In the genomic region with DNA sequence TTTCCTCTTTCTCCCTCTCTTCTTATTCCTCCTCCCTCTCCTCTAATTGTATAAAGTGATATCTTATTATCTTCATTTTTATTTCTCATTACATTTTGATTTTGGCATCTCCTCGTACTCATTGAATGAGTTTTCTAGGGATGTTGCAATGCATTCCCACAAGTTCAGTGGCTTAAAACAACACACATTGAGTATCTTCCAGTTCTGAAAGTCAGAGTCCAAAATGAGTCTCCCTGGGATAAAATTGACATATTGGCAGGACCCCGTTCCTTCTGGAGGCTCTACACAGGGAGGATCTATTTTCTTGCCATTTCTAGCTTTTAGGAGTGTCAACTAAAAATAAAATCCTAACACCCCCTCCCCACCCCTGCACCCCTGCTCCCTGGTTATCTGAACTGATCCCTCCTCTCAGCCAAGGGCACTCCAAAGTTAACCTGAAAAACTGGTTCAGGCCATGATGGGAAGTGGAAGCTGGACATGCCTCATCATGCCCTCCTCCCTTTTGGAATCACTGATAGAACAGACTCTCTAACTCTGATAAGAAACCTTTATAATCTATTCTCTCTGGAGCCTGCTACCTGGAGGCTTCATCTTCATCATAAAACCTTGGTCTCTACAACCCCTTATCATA, we compare ENCODE assay signal across 13 cellular contexts. TPM values are rescaled to one million over a fixed set of nuclear protein-coding genes. Genes with fewer than 3 reads are reported as not detected.
"Had no signal": no experiment of that assay in that cellular context is flagged by ENCODE, and none has a peak within 500 bp of the region (broad histone marks: within the 10 kb centered on the region; RNA-seq: fewer than 3 reads in every experiment).

No MANE protein-coding gene starts in this region.

RNA-seq across cellular contexts. Expression of a gene that starts 29.5 kb away (rescaled TPM):
- total RNA-seq: activated CD4-positive, alpha-beta memory T cell treated with anti-CD3 and anti-CD28 coated beads for 36 hours; activated CD4-positive, alpha-beta T cell treated with anti-CD3 and anti-CD28 coated beads for 36 hours; activated CD4-positive, alpha-beta T cell treated with anti-CD3 and anti-CD28 coated beads, Interleukin-2, amount 10 ng/mL, durations not matched to agents 24 days and 14 days; activated CD8-positive, alpha-beta memory T cell treated with anti-CD3 and anti-CD28 coated beads for 36 hours; activated CD8-positive, alpha-beta memory T cell treated with anti-CD3 and anti-CD28 coated beads, Interleukin-2, amount 10 ng/mL, durations not matched to agents 7 days and 5 days; activated CD8-positive, alpha-beta T cell treated with anti-CD3 and anti-CD28 coated beads, Interleukin-2, amount 10 ng/mL, durations not matched to agents 7 days and 5 days; activated naive CD4-positive, alpha-beta T cell treated with anti-CD3 and anti-CD28 coated beads for 36 hours; activated naive CD8-positive, alpha-beta T cell treated with anti-CD3 and anti-CD28 coated beads for 36 hours; activated T-helper 1 cell treated with anti-CD3 and anti-CD28 coated beads, Interleukin-12 subunit alpha, Interleukin-12 subunit beta, Interleukin-2, Interleukin-4 antibody, amounts not matched to agents 30 ng/mL and 10 ng/mL and 1 ng/mL, durations not matched to agents 14 hours and 24 hours and 36 hours; activated T-helper 2 cell treated with anti-CD3 and anti-CD28 coated beads, Interferon-gamma antibody, Interleukin-2, Interleukin-4, amounts not matched to agents 10 μg/mL and 5 μg/mL and 100 μg/mL, durations not matched to agents 14 hours and 24 hours and 36 hours; dermis microvascular lymphatic vessel endothelial cell; endothelial cell of umbilical vein; T-helper 1 cell treated with Interleukin-12 subunit alpha and Interleukin-12 subunit beta and Interleukin-4 antibody, amounts not matched to agents 30 ng/mL and 1 ng/mL, for 36 hours had no signal
- polyA plus RNA-seq: endothelial cell of umbilical vein had no signal
